8 cellular contexts compared by ENCODE assay signal in the genomic region with DNA sequence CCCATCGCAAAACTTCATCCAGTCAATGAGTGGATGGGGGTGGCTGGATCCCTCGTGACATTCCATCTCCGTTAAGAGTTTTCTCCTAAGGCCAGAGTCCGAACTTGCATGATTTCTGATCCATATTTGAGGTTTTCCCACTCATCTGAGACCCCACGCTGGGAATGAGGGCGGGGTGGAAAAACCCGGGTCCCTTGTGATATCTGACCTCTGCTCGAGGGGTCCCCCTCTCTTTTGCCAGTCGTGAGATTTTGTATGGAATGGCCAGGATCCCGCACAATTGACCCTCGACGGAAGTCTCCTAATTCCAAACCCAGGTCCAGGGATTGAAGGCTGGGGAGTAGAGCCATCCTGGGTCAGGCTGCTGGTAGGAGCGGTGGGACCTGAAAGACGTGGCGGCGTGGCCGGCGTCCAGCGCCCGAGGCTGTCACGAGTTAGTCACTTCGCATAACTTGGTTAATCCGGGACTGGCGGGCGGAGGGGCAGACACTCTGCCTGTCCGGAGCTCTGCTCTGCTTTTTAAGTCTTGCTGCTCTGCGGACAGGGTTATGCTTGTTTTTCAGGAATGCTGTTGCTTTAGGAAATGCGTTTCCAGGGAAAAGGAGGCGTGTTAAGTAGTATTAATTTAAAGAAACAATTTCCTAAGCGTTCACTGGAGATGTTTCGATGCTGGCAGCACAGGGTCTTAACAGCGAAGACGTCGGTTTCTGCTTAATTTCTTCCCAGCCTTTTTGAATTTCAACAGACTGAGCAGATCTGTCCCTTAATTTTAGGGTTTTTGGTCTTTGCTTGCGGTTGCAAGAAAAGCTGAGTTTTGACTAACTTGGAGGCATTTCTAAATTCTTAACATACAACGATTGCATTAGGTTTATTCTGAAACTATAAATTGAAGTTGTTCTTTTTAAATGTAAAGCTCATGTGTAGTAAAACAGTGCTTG. TPM values are rescaled to one million over a fixed set of nuclear protein-coding genes. Genes with fewer than 3 reads are reported as not detected.
DNase-seq lines count a peak whose midpoint lies in the region; ATAC-seq and TF ChIP-seq lines count a peak whose summit lies in the region.

No MANE protein-coding gene starts in this region.

- peak; percentile 67 for ATAC-seq in PC-3

- H3K27ac Mint-ChIP-seq in activated naive CD4-positive, alpha-beta T cell treated with anti-CD3 and anti-CD28 coated beads, Interleukin-2, amount 50 U/mL, for 24 hours, result peak overlapping the region; percentile 99

- TF ChIP-seq CTCF in HFF-Myc (IDR thresholded peaks at IDR 0.05; ENCODE audit: low read depth, low read length, missing control alignments), result no peak
- TF ChIP-seq CTCF in PC-3 (conservative IDR thresholded peaks at IDR 0.05; ENCODE audit: low read depth, low read length), result no peak
- no peak for TF ChIP-seq CTCF in neutrophil (IDR thresholded peaks at IDR 0.05)
- no peak for TF ChIP-seq CTCF in transverse colon (IDR thresholded peaks at IDR 0.05)

- no peaks in the 10 kb centered on the region for H3K36me3 ChIP-seq in PC-3 (ENCODE audit: low read depth, low read length)
- no peaks in the 10 kb centered on the region for H3K36me3 ChIP-seq in neutrophil
- no peaks in the 10 kb centered on the region for H3K36me3 ChIP-seq in transverse colon

- DNase-seq in GM04504 (ENCODE audit: low read depth) (peak; percentile 66), HFF-Myc (ENCODE audit: extremely low read depth, low read depth) (no peak), PC-3 (peak; percentile 95), globus pallidus (ENCODE audit: low spot score) (peak; percentile 56), transverse colon (peak; percentile 81), NCI-H187 (lab: John Stamatoyannopoulos, UW) (no peak)

- H3K36me3 Mint-ChIP-seq in activated naive CD4-positive, alpha-beta T cell treated with anti-CD3 and anti-CD28 coated beads, Interleukin-2, amount 50 U/mL, for 24 hours, result peaks cover 3% of the 10 kb centered on the region

- CTCF ChIA-PET in PC-3 (lab: Charles Lee), result no interaction called here

- peaks cover 48% of the 10 kb centered on the region for H4K20me1 ChIP-seq in PC-3 (ENCODE audit: low read length)

- H3K9me3 Mint-ChIP-seq in activated naive CD4-positive, alpha-beta T cell treated with anti-CD3 and anti-CD28 coated beads, Interleukin-2, amount 50 U/mL, for 24 hours, result no peaks in the 10 kb centered on the region

- no peak for TF ChIP-seq POLR2A in transverse colon (IDR thresholded peaks at IDR 0.05)

- in situ Hi-C loops in transverse colon (cut with MboI; ENCODE audit: low pct_ligation_motif_present in 1 of 4, low pct_unique_long_range_greater_than_20kb in 1 of 4, low sequenced_read_pairs in 3 of 4), result no loop called here

- intact Hi-C loops in PC-3 (cut with micrococcal nuclease), result loop anchor here (2.0 kb wide), 2 partner anchors 45 to 61 kb away; no protein-coding TSS in a partner anchor
- intact Hi-C loops in transverse colon (cut with DNase I; ENCODE audit: low total_unique reads), result no loop called here

- H3K4me3 ChIP-seq in HFF-Myc (replicated peaks; ENCODE audit: low read depth, low read length), result peak overlapping the region; percentile 63
- H3K4me3 ChIP-seq in PC-3 (ENCODE audit: low read length), result peak overlapping the region; percentile 87
- peak overlapping the region; percentile 68 to 86 for H3K4me3 ChIP-seq in neutrophil (ENCODE audit: low read depth in 1 of 2, low read length in 1 of 2)
- H3K4me3 ChIP-seq in transverse colon, result peak overlapping the region; percentile 78 to 93 (median 82)

- peak overlapping the region; percentile 90 for H3K9ac ChIP-seq in PC-3 (ENCODE audit: low read length)

- H2AFZ ChIP-seq in PC-3 (ENCODE audit: low read length), result peak overlapping the region; percentile 94

- peaks cover 56% of the 10 kb centered on the region for H3K4me1 Mint-ChIP-seq in activated naive CD4-positive, alpha-beta T cell treated with anti-CD3 and anti-CD28 coated beads, Interleukin-2, amount 50 U/mL, for 24 hours

- H3K27me3 ChIP-seq in PC-3 (ENCODE audit: low read length) (no peaks in the 10 kb centered on the region), neutrophil (no peaks in the 10 kb centered on the region), transverse colon (no peaks in the 10 kb centered on the region)

- H3K4me1 ChIP-seq in PC-3 (ENCODE audit: insufficient read depth, low read length) (peaks cover 43% of the 10 kb centered on the region), neutrophil (ENCODE audit: control insufficient read depth in 1 of 2, insufficient read depth in 1 of 2, low read depth in 1 of 2, low read length in 1 of 2) (peaks cover 31% of the 10 kb centered on the region in 2 experiments), transverse colon (peaks cover 4 to 56% (median 45%) of the 10 kb centered on the region in 4 donors)

- peak overlapping the region; percentile 94 for H3K4me2 ChIP-seq in PC-3 (ENCODE audit: low read length)

- no peak for TF ChIP-seq EP300 in transverse colon (IDR thresholded peaks at IDR 0.05; ENCODE audit: low read depth)

- peak overlapping the region; percentile 99 for H3K4me3 Mint-ChIP-seq in activated naive CD4-positive, alpha-beta T cell treated with anti-CD3 and anti-CD28 coated beads, Interleukin-2, amount 50 U/mL, for 24 hours

- H3K27ac ChIP-seq in PC-3 (ENCODE audit: low read length), result peak overlapping the region; percentile 81
- peak overlapping the region; percentile 93 for H3K27ac ChIP-seq in neutrophil
- H3K27ac ChIP-seq in transverse colon, result peak overlapping the region; percentile 96 to 98 (median 96)

- POLR2A ChIA-PET in PC-3 (lab: Charles Lee; ENCODE audit: unreplicated experiment), result interaction anchor here (1.1 kb wide), 1 partner anchor 251 kb away, joined by 4 read pairs; the partner anchor contains the start of gene EPM2AIP1

- WGBS in transverse colon (ENCODE audit: low coverage in 1 of 2), 2 donors, result 4 to 7% methylated on average over 8 to 33 of the region's 36 CpGs

- H3K79me2 ChIP-seq in PC-3 (ENCODE audit: low read length), result peaks cover 71% of the 10 kb centered on the region

- H3K9me2 ChIP-seq in PC-3 (replicated peaks; ENCODE audit: low read length), result no peaks in the 10 kb centered on the region

- H3K9me3 ChIP-seq in PC-3 (ENCODE audit: low read length), result no peaks in the 10 kb centered on the region
- no peaks in the 10 kb centered on the region for H3K9me3 ChIP-seq in neutrophil
- no peaks in the 10 kb centered on the region for H3K9me3 ChIP-seq in transverse colon

- H3K27me3 Mint-ChIP-seq in activated naive CD4-positive, alpha-beta T cell treated with anti-CD3 and anti-CD28 coated beads, Interleukin-2, amount 50 U/mL, for 24 hours, result no peaks in the 10 kb centered on the region

- no peaks in the 10 kb centered on the region for H3F3A ChIP-seq in PC-3 (ENCODE audit: low read length, unreplicated experiment)

- no TSS peak for BruUV-seq in PC-3 (replicated peaks; lab: Mats Ljungman, UMichigan)

RNA-seq across cellular contexts. Expression of gene GOLGA4, which starts 1.0 kb away (rescaled TPM):
- total RNA-seq in PC-3 (2014; rRNA removed), result 55.9 and 66.1 TPM in 2 replicates
- total RNA-seq in transverse colon, result 100 to 1,000 TPM in 3 of 4 donors, 10 to 100 TPM in 1; 93.1 to 123 (median 108) TPM

Comparison
In these comparisons a context has a peak if more than half of its experiments do, and no peak if none do; other contexts are left out.
1. DNase-seq: peak in GM04504 (single experiment), PC-3 (single experiment), globus pallidus (single experiment) and transverse colon (single experiment); none in HFF-Myc (single experiment) and NCI-H187 (0 of 2).
2. Peak in every context shown above with its lines, with median percentiles within 50 percentile points of each other: H3K4me3 ChIP-seq and H3K27ac ChIP-seq.